1 cellular context compared by ENCODE assay signal in the genomic region with DNA sequence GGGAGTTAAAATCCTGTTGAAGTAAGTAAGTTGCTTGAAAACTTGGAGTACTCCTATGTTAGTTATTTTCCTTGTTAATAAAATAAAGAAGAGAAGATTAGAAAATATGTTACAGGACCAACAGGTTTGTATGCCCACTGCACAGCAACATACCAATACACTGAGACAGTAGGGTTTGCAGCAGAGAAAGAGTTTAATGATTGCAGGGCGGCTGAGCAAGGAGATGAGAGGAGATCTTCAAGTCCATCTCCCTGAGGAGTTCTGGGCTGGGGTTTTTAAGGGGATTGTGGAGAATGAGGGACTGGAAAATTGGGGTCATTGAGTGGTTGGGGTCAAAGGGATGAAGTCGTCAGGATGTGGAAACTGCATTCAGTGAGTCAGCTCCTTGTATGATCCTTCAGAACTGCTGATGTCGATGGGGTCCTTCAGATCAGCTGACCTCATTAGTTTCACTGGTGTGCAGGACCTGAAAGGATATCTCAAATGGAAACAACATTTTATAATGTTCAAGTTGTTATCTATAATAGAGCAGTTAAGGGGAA.
TF ChIP-seq lines count a peak whose summit lies in the region.

No MANE protein-coding gene starts in this region.

TF ChIP-seq in IMR-90, 13 proteins besides CTCF, POLR2A, EP300 and RAD21:
- TF ChIP-seq NFE2L2 (IDR thresholded peaks at IDR 0.05; ENCODE audit: low read depth, low read length), result no peak
- TF ChIP-seq CHD1 (IDR thresholded peaks at IDR 0.05; ENCODE audit: low read depth, low read length), result no peak
- TF ChIP-seq MAFK (IDR thresholded peaks at IDR 0.05; ENCODE audit: low read depth, low read length), result no peak
